1 cellular context compared by ENCODE assay signal in the genomic region with DNA sequence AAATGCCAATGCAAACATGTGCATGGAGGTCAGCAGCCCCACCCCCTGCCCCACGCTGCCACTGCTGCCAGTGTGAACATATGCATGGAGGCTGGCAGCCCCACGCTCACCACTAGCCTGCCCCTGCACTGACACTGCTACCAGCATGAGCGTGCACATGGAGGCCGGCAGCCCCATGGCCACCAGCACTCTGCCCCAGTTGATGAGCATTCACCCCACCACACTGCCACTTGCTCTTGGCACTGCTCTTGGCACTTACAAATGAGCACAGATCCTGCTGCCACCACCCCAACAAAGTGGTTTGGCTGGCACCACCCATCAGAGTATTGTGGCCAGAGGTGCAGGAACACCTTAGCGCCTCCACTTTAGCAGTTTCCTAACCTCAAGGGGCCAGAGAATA.
TF ChIP-seq lines count a peak whose summit lies in the region.

No MANE protein-coding gene starts in this region.

TF ChIP-seq in H1, 55 proteins besides CTCF, POLR2A, EP300 and RAD21:
- no peak for TF ChIP-seq NANOG (IDR thresholded peaks at IDR 0.05; ENCODE audit: insufficient read depth, low read depth, low read length, poor library complexity, severe bottlenecking)
- TF ChIP-seq SIN3A (conservative IDR thresholded peaks at IDR 0.05 in 1 of 2, IDR thresholded peaks at IDR 0.05 in 1 of 2; ENCODE audit: low read depth in 1 of 2, low read length in 2 of 2) = no peak
- no peak for TF ChIP-seq RBBP5 (IDR thresholded peaks at IDR 0.05; ENCODE audit: borderline replicate concordance, low read depth, low read length)
- TF ChIP-seq MAFK (IDR thresholded peaks at IDR 0.05; ENCODE audit: low read depth, low read length) = no peak
- TF ChIP-seq NRF1 (IDR thresholded peaks at IDR 0.05; ENCODE audit: low read depth, low read length) = no peak
- TF ChIP-seq TAF1 (IDR thresholded peaks at IDR 0.05; ENCODE audit: low read depth, low read length) = no peak
- no peak for TF ChIP-seq YY1 (IDR thresholded peaks at IDR 0.05; ENCODE audit: low read depth, low read length)
- no peak for TF ChIP-seq CREB1 (IDR thresholded peaks at IDR 0.05)
- TF ChIP-seq TEAD4 (IDR thresholded peaks at IDR 0.05; ENCODE audit: low read depth, low read length) = no peak
- no peak for TF ChIP-seq RNF2 (IDR thresholded peaks at IDR 0.05; ENCODE audit: borderline replicate concordance, low read depth, low read length, missing control alignments, poor library complexity, severe bottlenecking)
- no peak for TF ChIP-seq GTF2F1 (IDR thresholded peaks at IDR 0.05; ENCODE audit: borderline replicate concordance, low read depth, low read length)
- TF ChIP-seq JUN (IDR thresholded peaks at IDR 0.05; ENCODE audit: low read depth, low read length) = no peak
- TF ChIP-seq, protein P1, sequence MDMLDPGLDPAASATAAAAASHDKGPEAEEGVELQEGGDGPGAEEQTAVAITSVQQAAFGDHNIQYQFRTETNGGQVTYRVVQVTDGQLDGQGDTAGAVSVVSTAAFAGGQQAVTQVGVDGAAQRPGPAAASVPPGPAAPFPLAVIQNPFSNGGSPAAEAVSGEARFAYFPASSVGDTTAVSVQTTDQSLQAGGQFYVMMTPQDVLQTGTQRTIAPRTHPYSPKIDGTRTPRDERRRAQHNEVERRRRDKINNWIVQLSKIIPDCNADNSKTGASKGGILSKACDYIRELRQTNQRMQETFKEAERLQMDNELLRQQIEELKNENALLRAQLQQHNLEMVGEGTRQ (IDR thresholded peaks at IDR 0.05; ENCODE audit: low read length) = no peak
- no peak for TF ChIP-seq KDM5A (IDR thresholded peaks at IDR 0.05; ENCODE audit: low read length)
- no peak for TF ChIP-seq CHD2 (IDR thresholded peaks at IDR 0.05; ENCODE audit: low read length)
- TF ChIP-seq PHF8 (conservative IDR thresholded peaks at IDR 0.05; ENCODE audit: low read depth, low read length) = no peak
TF ChIP-seq in H1: peak in this region for 0.
